ENCODE assay signal across 19 cellular contexts in genomic region chr4:7210818-7211217, GRCh38. TPM values are rescaled to one million over a fixed set of nuclear protein-coding genes. Genes with fewer than 3 reads are reported as not detected.
DNase-seq lines count a peak whose midpoint lies in the region; FAIRE-seq and TF ChIP-seq lines count a peak whose summit lies in the region.
"Had no signal": no experiment of that assay in that cellular context is flagged by ENCODE, and none has a peak within 500 bp of the region (broad histone marks: within the 10 kb centered on the region; RNA-seq: fewer than 3 reads in every experiment).

No MANE protein-coding gene starts in this region.

- H3K4me1 ChIP-seq in breast epithelium (peaks cover 5 to 15% of the 10 kb centered on the region in 2 donors), sigmoid colon (peaks cover 0 to 35% (median 32%) of the 10 kb centered on the region in 4 donors), testis (peaks cover 16% of the 10 kb centered on the region), kidney (ENCODE audit: control insufficient read depth in 1 of 2, insufficient read depth in 1 of 2, low read depth in 1 of 2, low read length in 2 of 2) (peaks cover 0 to 5% of the 10 kb centered on the region in 2 donors)
- H3K4me1 ChIP-seq: spleen had no signal

- peaks cover 0 to 7% of the 10 kb centered on the region in 2 donors for H3K9me3 ChIP-seq in breast epithelium
- peaks cover 0 to 3% (median 0%) of the 10 kb centered on the region in 4 donors for H3K9me3 ChIP-seq in sigmoid colon
- H3K9me3 ChIP-seq in testis: no peaks in the 10 kb centered on the region
- H3K9me3 ChIP-seq in kidney (ENCODE audit: control insufficient read depth in 1 of 2, low read length in 2 of 2): peaks cover 2 to 7% of the 10 kb centered on the region in 2 donors
- H3K9me3 ChIP-seq: thoracic aorta had no signal

- no peak overlapping the region for H3K9ac ChIP-seq in kidney (ENCODE audit: low read length in 2 of 2)

- TF ChIP-seq EP300 in sigmoid colon (IDR thresholded peaks at IDR 0.05): no peak

- intact Hi-C loops in MCF 10A (cut with micrococcal nuclease) (no loop called here), breast epithelium (cut with DNase I; ENCODE audit: low total_unique reads) (loop anchor here (5.0 kb wide), 1 partner anchor 496 kb away; no protein-coding TSS in a partner anchor), sigmoid colon (cut with DNase I) (no loop called here), testis (cut with DNase I; ENCODE audit: low total_unique reads) (no loop called here), kidney (cut with DNase I) (no loop called here)

- H3K36me3 ChIP-seq in breast epithelium (no peaks in the 10 kb centered on the region), sigmoid colon (no peaks in the 10 kb centered on the region), testis (ENCODE audit: low read depth, missing control alignments) (no peaks in the 10 kb centered on the region), kidney (ENCODE audit: control insufficient read depth in 1 of 2, insufficient read depth in 2 of 2, low read length in 2 of 2) (no peaks in the 10 kb centered on the region)
- H3K36me3 ChIP-seq: spleen, thoracic aorta had no signal

- CTCF ChIA-PET in MCF 10A (lab: Yijun Ruan, JAX): no interaction called here

- POLR2A ChIA-PET in MCF 10A (lab: Yijun Ruan, JAX): interaction anchor here (0.7 kb wide), 1 partner anchor 169 kb away, joined by 3 read pairs; no protein-coding TSS in a partner anchor

- no peaks in the 10 kb centered on the region for H3K36me3 Mint-ChIP-seq in MCF 10A (ENCODE audit: insufficient read depth, unreplicated experiment)
- H3K36me3 Mint-ChIP-seq: activated naive CD8-positive, alpha-beta T cell had no signal

- H3K4me3 ChIP-seq in breast epithelium (no peak overlapping the region), sigmoid colon (no peak overlapping the region), testis (no peak overlapping the region), kidney (ENCODE audit: low read length in 2 of 2) (no peak overlapping the region)
- H3K4me3 ChIP-seq: spleen, thoracic aorta had no signal

- DNase-seq in MCF 10A (ENCODE audit: unreplicated experiment) (peak; percentile 68), breast epithelium (ENCODE audit: low spot score in 2 of 2) (no peak), astrocyte of the hippocampus (ENCODE audit: low read depth, low spot score) (peak; percentile 76), kidney tubule cell (ENCODE audit: low spot score) (peak; percentile 90), sigmoid colon (no peak), testis (no peak), NCI-H1092 treated with DMSO at 0.1 percent for 48 hours (lab: John Stamatoyannopoulos, UW) (no peak), kidney (no peak)
- DNase-seq: activated B cell treated with CpG ODN at 0.5 μM for 24 hours; activated CD8-positive, alpha-beta memory T cell treated with anti-CD3 and anti-CD28 coated beads, Interleukin-2, amount 50 U/mL, for 48 hours; cortex of kidney; DMS53; MV-4-11; spleen had no signal

- TF ChIP-seq CTCF in MCF 10A (IDR thresholded peaks at IDR 0.05; ENCODE audit: unreplicated experiment): no peak
- no peak for TF ChIP-seq CTCF in breast epithelium (IDR thresholded peaks at IDR 0.05)
- TF ChIP-seq CTCF in sigmoid colon (IDR thresholded peaks at IDR 0.05): no peak
- no peak for TF ChIP-seq CTCF in testis (IDR thresholded peaks at IDR 0.05)
- no peak for TF ChIP-seq CTCF in kidney (IDR thresholded peaks at IDR 0.05; ENCODE audit: borderline replicate concordance, extremely low read depth, insufficient read depth)

- no TSS peak for BruUV-seq in MCF 10A (replicated peaks; lab: Mats Ljungman, UMichigan)

- no peak for FAIRE-seq in kidney (lab: Jason Lieb, UNC)
- FAIRE-seq: A204.1, GM12892 had no signal

- TF ChIP-seq POLR2A in breast epithelium (IDR thresholded peaks at IDR 0.05) (no peak), sigmoid colon (IDR thresholded peaks at IDR 0.05) (no peak), testis (IDR thresholded peaks at IDR 0.05) (no peak)

- H3K27me3 ChIP-seq in breast epithelium (peaks cover 0 to 4% of the 10 kb centered on the region in 2 donors), sigmoid colon (no peaks in the 10 kb centered on the region), testis (no peaks in the 10 kb centered on the region)

- WGBS in sigmoid colon, 2 donors: 87 to 88% methylated on average over 3 of the region's 3 CpGs
- 78 to 98% methylated on average over 3 of the region's 3 CpGs for WGBS in testis, 2 donors

- H3K27ac ChIP-seq in breast epithelium (no peak overlapping the region), sigmoid colon (peak overlapping the region in 1 of 4 donors; percentile 14), testis (no peak overlapping the region), kidney (ENCODE audit: low read depth in 2 of 2, low read length in 2 of 2) (no peak overlapping the region)
- H3K27ac ChIP-seq: spleen, thoracic aorta had no signal

- H3K27ac Mint-ChIP-seq in MCF 10A (ENCODE audit: low read depth, unreplicated experiment): no peak overlapping the region
- H3K27ac Mint-ChIP-seq: activated B cell treated with CpG ODN at 0.5 μM for 24 hours; activated naive CD8-positive, alpha-beta T cell had no signal

- H3K4me1 Mint-ChIP-seq in MCF 10A (ENCODE audit: insufficient read depth, unreplicated experiment): peaks cover 40% of the 10 kb centered on the region
- H3K4me1 Mint-ChIP-seq: activated B cell treated with CpG ODN at 0.5 μM for 24 hours had no signal

- no peaks in the 10 kb centered on the region for H3K27me3 Mint-ChIP-seq in MCF 10A (ENCODE audit: insufficient read depth, unreplicated experiment)

- H3K9me3 Mint-ChIP-seq in MCF 10A (ENCODE audit: unreplicated experiment): no peaks in the 10 kb centered on the region
- H3K9me3 Mint-ChIP-seq: neural crest cell had no signal

- H3K4me3 Mint-ChIP-seq in MCF 10A (ENCODE audit: unreplicated experiment): no peak overlapping the region
- H3K4me3 Mint-ChIP-seq: activated B cell treated with CpG ODN at 0.5 μM for 24 hours; activated naive CD8-positive, alpha-beta T cell; neural crest cell had no signal

RNA-seq across cellular contexts. Expression of gene SORCS2, which starts 18.5 kb away (rescaled TPM):
- total RNA-seq in MCF 10A (2022): 0.05 TPM in 1 of 2 replicates, not detected in the other
- total RNA-seq in breast epithelium: 1 to 10 TPM in 1 of 3 donors, under 1 TPM in 2; 0.66 to 1.3 (median 0.80) TPM
- 1 to 10 TPM; 2.0 to 6.4 (median 4.0) TPM for total RNA-seq in sigmoid colon
- 1 to 10 TPM in 1 of 3 donors, not detected in 2; 1.8 TPM for polyA plus RNA-seq in sigmoid colon
- 1 to 10 TPM; 2.7 to 2.9 TPM for total RNA-seq in testis
- 4.6 TPM for polyA plus RNA-seq in testis (ENCODE audit: insufficient read depth, low read depth, low replicate concordance)
- 9.1 TPM for total RNA-seq in kidney
- polyA plus RNA-seq in kidney (ENCODE audit: insufficient read depth, low read depth, low replicate concordance): 6.1 TPM
- total RNA-seq: activated B cell treated with CpG ODN at 0.5 μM for 24 hours had no signal

Comparison
In these comparisons a context has a peak if more than half of its experiments do, and no peak if none do; other contexts are left out.
1. DNase-seq: peak in MCF 10A (single experiment), astrocyte of the hippocampus (single experiment) and kidney tubule cell (single experiment); none in breast epithelium (0 of 2), sigmoid colon (single experiment), testis (single experiment), NCI-H1092 treated with DMSO at 0.1 percent for 48 hours (single experiment) and kidney (single experiment).